Comparison of ENCODE assay signal across 8 cellular contexts in genomic region chr11:33065445-33066178, GRCh38. TPM values are rescaled to one million over a fixed set of nuclear protein-coding genes. Genes with fewer than 3 reads are reported as not detected.
DNase-seq lines count a peak whose midpoint lies in the region; ATAC-seq and TF ChIP-seq lines count a peak whose summit lies in the region.

No MANE protein-coding gene starts in this region.

- no peak for TF ChIP-seq EP300 in Ishikawa (IDR thresholded peaks at IDR 0.05; ENCODE audit: borderline replicate concordance)

- no peak overlapping the region for H3K27ac ChIP-seq in RWPE2 (ENCODE audit: poor library complexity, severe bottlenecking)
- H3K27ac ChIP-seq in foreskin keratinocyte: no peak overlapping the region
- no peak overlapping the region for H3K27ac ChIP-seq in thoracic aorta

- ATAC-seq in RWPE2 (ENCODE audit: low read depth) (peak; percentile 69; the same call in 2 of the 3 replicates), foreskin keratinocyte (peak; percentile 64), omental fat pad (ENCODE audit: low FRiP score) (peak; percentile 79), thoracic aorta (ENCODE audit: insufficient number of reproducible peaks, low FRiP score, low read depth) (no peak)

- peaks cover 50% of the 10 kb centered on the region for H3K36me3 Mint-ChIP-seq in activated T-helper 2 cell treated with anti-CD3 and anti-CD28 coated beads, Interferon-gamma antibody, Interleukin-2, Interleukin-4, amounts not matched to agents 10 μg/mL and 5 μg/mL and 100 μg/mL, durations not matched to agents 14 hours and 24 hours and 36 hours (ENCODE audit: low read depth)

- no peaks in the 10 kb centered on the region for H3K9me3 Mint-ChIP-seq in activated T-helper 2 cell treated with anti-CD3 and anti-CD28 coated beads, Interferon-gamma antibody, Interleukin-2, Interleukin-4, amounts not matched to agents 10 μg/mL and 5 μg/mL and 100 μg/mL, durations not matched to agents 14 hours and 24 hours and 36 hours

- peaks cover 38% of the 10 kb centered on the region for H3K4me1 Mint-ChIP-seq in activated T-helper 2 cell treated with anti-CD3 and anti-CD28 coated beads, Interferon-gamma antibody, Interleukin-2, Interleukin-4, amounts not matched to agents 10 μg/mL and 5 μg/mL and 100 μg/mL, durations not matched to agents 14 hours and 24 hours and 36 hours (ENCODE audit: low read depth)

- H3K4me1 ChIP-seq in RWPE2 (ENCODE audit: insufficient read depth, poor library complexity, severe bottlenecking) (peaks cover 18% of the 10 kb centered on the region), foreskin keratinocyte (peaks cover 37% of the 10 kb centered on the region), thoracic aorta (ENCODE audit: control insufficient read depth in 1 of 2, low read depth in 2 of 2) (no peaks in the 10 kb centered on the region)

- DNase-seq in AG09309 (ENCODE audit: low read depth) (no peak), GM19238 (ENCODE audit: insufficient read length, low spot score) (peak; percentile 31), RWPE2 (ENCODE audit: low spot score) (no peak), foreskin keratinocyte (peak in 1 of 2 donors; percentile 50), omental fat pad (ENCODE audit: low spot score) (no peak), thoracic aorta (ENCODE audit: low spot score) (no peak)
- DNase-seq in activated T-helper 2 cell treated with anti-CD3 and anti-CD28 coated beads, Interferon-gamma antibody, Interleukin-2, Interleukin-4, amounts not matched to agents 10 μg/mL and 5 μg/mL and 100 μg/mL, durations not matched to agents 14 hours and 24 hours and 36 hours (ENCODE audit: low spot score): peak; percentile 54

- TF ChIP-seq RAD21 in Ishikawa (IDR thresholded peaks at IDR 0.05; ENCODE audit: low read depth): peak; percentile 95

- TF ChIP-seq CTCF in AG09309 (IDR thresholded peaks at IDR 0.05; ENCODE audit: control insufficient read depth, insufficient read depth, low read depth, low read length, missing control alignments) (peak; percentile 97), RWPE2 (IDR thresholded peaks at IDR 0.05; ENCODE audit: poor library complexity, severe bottlenecking) (peak; percentile 95), foreskin keratinocyte (conservative IDR thresholded peaks at IDR 0.05) (peak; percentile 98), omental fat pad (IDR thresholded peaks at IDR 0.05) (peak in 1 of 3 donors; percentile 43), thoracic aorta (IDR thresholded peaks at IDR 0.05) (peak; percentile 71)

- no peaks in the 10 kb centered on the region for H3K27me3 Mint-ChIP-seq in activated T-helper 2 cell treated with anti-CD3 and anti-CD28 coated beads, Interferon-gamma antibody, Interleukin-2, Interleukin-4, amounts not matched to agents 10 μg/mL and 5 μg/mL and 100 μg/mL, durations not matched to agents 14 hours and 24 hours and 36 hours (ENCODE audit: low read depth)

- no peaks in the 10 kb centered on the region for H3K27me3 ChIP-seq in RWPE2 (ENCODE audit: insufficient read depth, poor library complexity, severe bottlenecking)
- no peaks in the 10 kb centered on the region for H3K27me3 ChIP-seq in foreskin keratinocyte
- no peaks in the 10 kb centered on the region for H3K27me3 ChIP-seq in thoracic aorta (replicated peaks; ENCODE audit: insufficient read depth)

- H3K27ac Mint-ChIP-seq in activated T-helper 2 cell treated with anti-CD3 and anti-CD28 coated beads, Interferon-gamma antibody, Interleukin-2, Interleukin-4, amounts not matched to agents 10 μg/mL and 5 μg/mL and 100 μg/mL, durations not matched to agents 14 hours and 24 hours and 36 hours: no peak overlapping the region

- H3K36me3 ChIP-seq in RWPE2 (ENCODE audit: low read depth) (peaks cover 79% of the 10 kb centered on the region), thoracic aorta (peaks cover 27% of the 10 kb centered on the region)

- H3K4me3 Mint-ChIP-seq in activated T-helper 2 cell treated with anti-CD3 and anti-CD28 coated beads, Interferon-gamma antibody, Interleukin-2, Interleukin-4, amounts not matched to agents 10 μg/mL and 5 μg/mL and 100 μg/mL, durations not matched to agents 14 hours and 24 hours and 36 hours (ENCODE audit: low read depth): no peak overlapping the region

- H3K9me3 ChIP-seq in RWPE2 (ENCODE audit: severe bottlenecking) (no peaks in the 10 kb centered on the region), thoracic aorta (no peaks in the 10 kb centered on the region)

- H3K4me3 ChIP-seq in AG09309 (ENCODE audit: control insufficient read depth, low read depth, low read length) (no peak overlapping the region), RWPE2 (ENCODE audit: severe bottlenecking) (no peak overlapping the region), thoracic aorta (no peak overlapping the region)

- intact Hi-C loops in activated T-helper 2 cell treated with anti-CD3 and anti-CD28 coated beads, Interferon-gamma antibody, Interleukin-2, Interleukin-4, amounts not matched to agents 10 μg/mL and 5 μg/mL and 100 μg/mL, durations not matched to agents 14 hours and 24 hours and 36 hours (cut with micrococcal nuclease): loop anchor here (1.0 kb wide), 1 partner anchor 105 kb away; no protein-coding TSS in a partner anchor

TF ChIP-seq in Ishikawa, 13 proteins besides CTCF, POLR2A, EP300 and RAD21:
- TF ChIP-seq FOXM1 (IDR thresholded peaks at IDR 0.05; ENCODE audit: borderline replicate concordance, low read depth) (no peak), NFIC (IDR thresholded peaks at IDR 0.05) (no peak), CEBPB (IDR thresholded peaks at IDR 0.05) (no peak), TEAD4 (IDR thresholded peaks at IDR 0.05) (no peak), TAF1 (IDR thresholded peaks at IDR 0.05; ENCODE audit: low read depth) (no peak), USF1 (IDR thresholded peaks at IDR 0.05) (no peak), MAX (IDR thresholded peaks at IDR 0.05) (no peak), REST (IDR thresholded peaks at IDR 0.05; ENCODE audit: low read depth) (no peak), YY1 (IDR thresholded peaks at IDR 0.05; ENCODE audit: low read depth) (no peak), ZBTB7A (IDR thresholded peaks at IDR 0.05; ENCODE audit: low read depth) (no peak), CREB1 (IDR thresholded peaks at IDR 0.05; ENCODE audit: low read depth) (no peak), TCF12 (IDR thresholded peaks at IDR 0.05; ENCODE audit: low read depth) (no peak), EGR1 (IDR thresholded peaks at IDR 0.05) (no peak)

RNA-seq across cellular contexts. Expression of gene TCP11L1, which starts 26.2 kb away (rescaled TPM):
- total RNA-seq in activated T-helper 2 cell treated with anti-CD3 and anti-CD28 coated beads, Interferon-gamma antibody, Interleukin-2, Interleukin-4, amounts not matched to agents 10 μg/mL and 5 μg/mL and 100 μg/mL, durations not matched to agents 14 hours and 24 hours and 36 hours: 12.4 and 13.8 TPM in 2 replicates
- 25.3 and 27.0 TPM in 2 replicates for total RNA-seq in foreskin keratinocyte
- 8.7 and 9.4 TPM in 2 replicates for polyA plus RNA-seq in foreskin keratinocyte
- 10 to 100 TPM; 24.7 to 52.6 (median 34.6) TPM for total RNA-seq in omental fat pad
- 10 to 100 TPM; 49.2 to 62.7 TPM for total RNA-seq in thoracic aorta

RNA-seq across cellular contexts. Expression of gene DEPDC7, which starts 49.9 kb away (rescaled TPM):
- total RNA-seq in activated T-helper 2 cell treated with anti-CD3 and anti-CD28 coated beads, Interferon-gamma antibody, Interleukin-2, Interleukin-4, amounts not matched to agents 10 μg/mL and 5 μg/mL and 100 μg/mL, durations not matched to agents 14 hours and 24 hours and 36 hours: 0.57 and 0.82 TPM in 2 replicates
- total RNA-seq in foreskin keratinocyte (18.1 and 18.2 TPM in 2 replicates), omental fat pad (1 to 10 TPM in 1 of 4 donors, under 1 TPM in 3; 0.46 to 1.8 (median 0.87) TPM), thoracic aorta (1 to 10 TPM in 1 of 2 donors, not detected in 1; 1.1 TPM)
- polyA plus RNA-seq in foreskin keratinocyte: 10.2 and 13.9 TPM in 2 replicates

Comparison
In these comparisons a context has a peak if more than half of its experiments do, and no peak if none do; other contexts are left out.
1. DNase-seq: peak in GM19238 (single experiment) and activated T-helper 2 cell treated with anti-CD3 and anti-CD28 coated beads, Interferon-gamma antibody, Interleukin-2, Interleukin-4, amounts not matched to agents 10 μg/mL and 5 μg/mL and 100 μg/mL, durations not matched to agents 14 hours and 24 hours and 36 hours (single experiment); none in AG09309 (single experiment), RWPE2 (single experiment), omental fat pad (single experiment) and thoracic aorta (single experiment).